Comparison of ENCODE assay signal across 21 cellular contexts in the genomic region with DNA sequence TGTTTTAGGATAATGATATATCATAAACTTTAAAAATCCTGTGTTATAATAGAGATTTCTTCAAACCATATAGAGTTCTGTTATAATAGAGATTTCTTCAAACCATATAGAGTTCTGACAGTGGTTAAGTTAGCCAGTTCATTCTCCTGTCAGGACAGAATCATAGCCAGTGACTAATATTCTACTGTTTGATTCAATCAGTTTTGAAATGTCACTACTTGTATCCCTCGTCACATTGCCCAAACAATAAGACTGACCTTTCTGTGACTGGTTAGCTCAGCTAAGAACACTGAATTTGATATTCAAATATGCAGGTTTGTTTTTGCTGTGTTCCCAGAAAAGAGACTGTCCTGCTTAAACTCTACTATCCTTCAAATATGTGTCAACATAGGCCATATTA.
"Had no signal": no experiment of that assay in that cellular context is flagged by ENCODE, and none has a peak within 500 bp of the region (broad histone marks: within the 10 kb centered on the region; RNA-seq: fewer than 3 reads in every experiment).

No MANE protein-coding gene starts in this region.

- DNase-seq: Kasumi-1, NCI-H1092 treated with DMSO at 0.1 percent for 48 hours, NCI-H1436, NCI-H187, NCI-H2029, NCI-H2081 treated with DMSO at 0.1 percent for 48 hours, NCI-H2171, NCI-H226, NCI-H446, NCI-H510A, NCI-H524 treated with DMSO at 0.1 percent for 48 hours, NCI-H69, NCI-H774, SHP77, SK-N-SH, SW 1271 had no signal

- H3K27ac ChIP-seq: KMS-11, RWPE1 had no signal

- H3K4me3 ChIP-seq: K562 had no signal

- H3K4me2 ChIP-seq: KMS-11, SK-N-SH had no signal

- H3K9ac ChIP-seq: KMS-11, SK-N-SH had no signal

- H3K9me2 ChIP-seq: SK-N-SH had no signal

- H3K9me3 ChIP-seq: SK-N-SH had no signal

- FAIRE-seq: HepG2, K562 had no signal

- ATAC-seq: HepG2, K562, Panc1 had no signal
